8 cellular contexts compared by ENCODE assay signal in genomic region chr3:177144922-177145321, GRCh38. TPM values are rescaled to one million over a fixed set of nuclear protein-coding genes. Genes with fewer than 3 reads are reported as not detected.
DNase-seq lines count a peak whose midpoint lies in the region; ATAC-seq and TF ChIP-seq lines count a peak whose summit lies in the region.

No MANE protein-coding gene starts in this region.

- no peak overlapping the region for H3K4me3 ChIP-seq in body of pancreas

- no peak overlapping the region for H3K27ac ChIP-seq in body of pancreas
- H3K27ac ChIP-seq in substantia nigra (ENCODE audit: low read depth, low read length, poor library complexity, severe bottlenecking), result no peak overlapping the region

- intact Hi-C loops in body of pancreas (cut with DNase I), result no loop called here

- H3K4me1 ChIP-seq in body of pancreas, result peaks cover 24% of the 10 kb centered on the region

- no peaks in the 10 kb centered on the region for H3K9me3 ChIP-seq in body of pancreas

- no peak for TF ChIP-seq CTCF in body of pancreas (IDR thresholded peaks at IDR 0.05)

- ATAC-seq in GM18505 (IDR thresholded peaks at IDR 0.05; ENCODE audit: unreplicated experiment), result peak; percentile 62
- peak; percentile 49 for ATAC-seq in GM21576 (IDR thresholded peaks at IDR 0.05; ENCODE audit: unreplicated experiment)
- ATAC-seq in body of pancreas, result no peak

- no peaks in the 10 kb centered on the region for H3K27me3 ChIP-seq in body of pancreas

- WGBS in body of pancreas, 2 donors, result 30 to 34% methylated on average over 3 of the region's 3 CpGs

- TF ChIP-seq POLR2A in GM18505 (IDR thresholded peaks at IDR 0.05; ENCODE audit: borderline replicate concordance, extremely low read depth, insufficient read depth, insufficient read length) (no peak), body of pancreas (IDR thresholded peaks at IDR 0.05) (no peak)

- DNase-seq in NCI-H2029 treated with DMSO at 0.1 percent for 48 hours (lab: John Stamatoyannopoulos, UW) (peak; percentile 42), kidney tubule cell (ENCODE audit: low spot score) (peak; percentile 27), body of pancreas (no peak), NCI-H2107 (lab: John Stamatoyannopoulos, UW) (no peak), C1 segment of cervical spinal cord (lab: John Stamatoyannopoulos, UW) (no peak), substantia nigra (lab: John Stamatoyannopoulos, UW) (no peak)

- H3K36me3 ChIP-seq in body of pancreas (replicated peaks in 1 of 2; ENCODE audit: insufficient read depth in 1 of 2, low read depth in 2 of 2), result no peaks in the 10 kb centered on the region

RNA-seq across cellular contexts. Expression of gene TBL1XR1, which starts 52.4 kb away (rescaled TPM):
- 10 to 100 TPM; 34.3 to 57.9 TPM for total RNA-seq in body of pancreas

Comparison
In these comparisons a context has a peak if more than half of its experiments do, and no peak if none do; other contexts are left out.
1. DNase-seq: peak in NCI-H2029 treated with DMSO at 0.1 percent for 48 hours (single experiment) and kidney tubule cell (single experiment); none in body of pancreas (0 of 4), NCI-H2107 (single experiment), C1 segment of cervical spinal cord (0 of 14) and substantia nigra (0 of 49).